In genomic region chr16:81581107-81581506, GRCh38 we compare ENCODE assay signal across 15 cellular contexts.
DNase-seq lines count a peak whose midpoint lies in the region; ATAC-seq and TF ChIP-seq lines count a peak whose summit lies in the region.
"Had no signal": no experiment of that assay in that cellular context is flagged by ENCODE, and none has a peak within 500 bp of the region (broad histone marks: within the 10 kb centered on the region; RNA-seq: fewer than 3 reads in every experiment).

No MANE protein-coding gene starts in this region.

- WGBS in mammary epithelial cell (ENCODE audit: low coverage, missing lambda C conversion rate), result 9% methylated on average over 12 of the region's 12 CpGs
- WGBS in lower leg skin, 2 donors, result 45 to 51% methylated on average over 12 of the region's 12 CpGs

- DNase-seq in NCI-H2029 (lab: John Stamatoyannopoulos, UW), result peak; percentile 49
- peak; percentile 100 for DNase-seq in mammary epithelial cell
- peak; percentile 70 to 83 for DNase-seq in lower leg skin (ENCODE audit: low spot score in 2 of 2)
- no peak for DNase-seq in upper lobe of right lung
- no peak for DNase-seq in activated T-cell treated with anti-CD3 and anti-CD28 coated beads for 4 hours
- DNase-seq: activated naive CD8-positive, alpha-beta T cell treated with anti-CD3 and anti-CD28 coated beads, Interleukin-2, amount 50 U/mL, for 24 hours; activated T-cell treated with anti-CD3 and anti-CD28 coated beads, Interleukin-2, amount 50 U/mL, for 24 hours; CD4-positive, alpha-beta memory T cell; GOT3; NCI-H2081 treated with DMSO at 0.1 percent for 48 hours; stimulated activated CD4-positive, alpha-beta T cell treated with anti-CD3 and anti-CD28 coated beads, Interleukin-2, amount 100 ng/mL, for 48 hours had no signal

- H3K27me3 ChIP-seq in mammary epithelial cell (ENCODE audit: insufficient read depth, low read length) (no peaks in the 10 kb centered on the region), upper lobe of right lung (no peaks in the 10 kb centered on the region)

- H3K79me2 ChIP-seq in mammary epithelial cell (ENCODE audit: insufficient read depth, low read length), result peaks cover 92% of the 10 kb centered on the region

- H3K4me1 ChIP-seq in mammary epithelial cell (ENCODE audit: insufficient read depth, low read length), result peaks cover 54% of the 10 kb centered on the region
- peaks cover 24% of the 10 kb centered on the region for H3K4me1 ChIP-seq in upper lobe of right lung

- CTCF ChIA-PET in mammary epithelial cell (lab: Charles Lee; ENCODE audit: low non-redundant PET), result no interaction called here

- H3K4me3 ChIP-seq in mammary epithelial cell (replicated peaks in 1 of 3; ENCODE audit: insufficient read depth in 1 of 3, low read depth in 2 of 3, low read length in 3 of 3), result no peak overlapping the region
- no peak overlapping the region for H3K4me3 ChIP-seq in lower leg skin (ENCODE audit: low read depth, poor library complexity, severe bottlenecking)
- H3K4me3 ChIP-seq in upper lobe of right lung, result no peak overlapping the region

- ATAC-seq in upper lobe of right lung (peak; percentile 78), HG02642 (IDR thresholded peaks at IDR 0.05; ENCODE audit: poor library complexity, unreplicated experiment) (no peak), HG02678 (IDR thresholded peaks at IDR 0.05; ENCODE audit: unreplicated experiment) (no peak)
- ATAC-seq: activated CD4-positive, CD25-positive, alpha-beta regulatory T cell treated with anti-CD3 and anti-CD28 coated beads, Interleukin-2, amount 50 U/mL, for 24 hours; activated naive CD8-positive, alpha-beta T cell treated with anti-CD3 and anti-CD28 coated beads, Interleukin-2, amount 50 U/mL, for 24 hours; stimulated activated memory B cell treated with anti-CD40 and anti-IgM and Interleukin-4, amounts not matched to agents 10 μg/mL and 1 μg/mL and 100 μg/mL, for 72 hours had no signal

- TF ChIP-seq CTCF in mammary epithelial cell (conservative IDR thresholded peaks at IDR 0.05 in 1 of 2, IDR thresholded peaks at IDR 0.05 in 1 of 2; ENCODE audit: extremely low read depth in 1 of 2, insufficient read depth in 1 of 2, low read depth in 1 of 2, low read length in 2 of 2), result no peak
- no peak for TF ChIP-seq CTCF in lower leg skin (IDR thresholded peaks at IDR 0.05)
- TF ChIP-seq CTCF in upper lobe of right lung (IDR thresholded peaks at IDR 0.05), result no peak

- no peaks in the 10 kb centered on the region for H4K20me1 ChIP-seq in mammary epithelial cell (ENCODE audit: insufficient read depth, low read length)

- H3K36me3 ChIP-seq in mammary epithelial cell (ENCODE audit: insufficient read depth, low read length), result no peaks in the 10 kb centered on the region
- no peaks in the 10 kb centered on the region for H3K36me3 ChIP-seq in upper lobe of right lung

- dilution Hi-C loops in mammary epithelial cell (cut with HindIII; ENCODE audit: low sequenced_read_pairs), result no loop called here

- in situ Hi-C loops in mammary epithelial cell (cut with MboI; ENCODE audit: low sequenced_read_pairs in 2 of 2), result no loop called here

- TF ChIP-seq POLR2A in lower leg skin (IDR thresholded peaks at IDR 0.05), result no peak

- peak overlapping the region; percentile 20 for H3K4me2 ChIP-seq in mammary epithelial cell (ENCODE audit: insufficient read depth, low read depth, low read length)

- BruUV-seq in mammary epithelial cell (replicated peaks; lab: Mats Ljungman, UMichigan), result no TSS peak

- intact Hi-C loops in mammary epithelial cell (cut with micrococcal nuclease) (loop anchor here (1.0 to 5.0 kb wide), 8 partner anchors 40 to 174 kb away; no protein-coding TSS in a partner anchor), lower leg skin (cut with DNase I; ENCODE audit: low total_unique reads) (no loop called here), upper lobe of right lung (cut with DNase I) (no loop called here)

- peak overlapping the region; percentile 71 for H3K9ac ChIP-seq in mammary epithelial cell (ENCODE audit: insufficient read depth, low read length)

- no peak overlapping the region for H2AFZ ChIP-seq in mammary epithelial cell (ENCODE audit: low read depth, low read length)

- H3K9me3 ChIP-seq in mammary epithelial cell (replicated peaks; ENCODE audit: insufficient read depth, low read length) (no peaks in the 10 kb centered on the region), upper lobe of right lung (no peaks in the 10 kb centered on the region)

- H3K27ac ChIP-seq in mammary epithelial cell (ENCODE audit: insufficient read depth, low read depth, low read length) (peak overlapping the region; percentile 97), upper lobe of right lung (peak overlapping the region; percentile 42)

Comparison
In these comparisons a context has a peak if more than half of its experiments do, and no peak if none do; other contexts are left out.
1. DNase-seq: peak in NCI-H2029 (single experiment), mammary epithelial cell (single experiment) and lower leg skin (2 of 2); none in upper lobe of right lung (single experiment) and activated T-cell treated with anti-CD3 and anti-CD28 coated beads for 4 hours (single experiment).